ENCODE assay signal across 8 cellular contexts in genomic region chr17:5485270-5486205, GRCh38.
DNase-seq lines count a peak whose midpoint lies in the region; TF ChIP-seq lines count a peak whose summit lies in the region.

Gene DERL2 (minus strand): TSS chr17:5486178. CDS start chr17:5486161, 17 bp downstream.

- H3K36me3 ChIP-seq in stomach smooth muscle (ENCODE audit: control insufficient read depth in 2 of 2, insufficient read depth in 2 of 2, low read length in 2 of 2), result peaks cover 31 to 34% of the 10 kb centered on the region in 2 donors

- DNase-seq in NCI-H446 (lab: John Stamatoyannopoulos, UW) (peak; percentile 43 to 48), NCI-H446 treated with DMSO at 0.1 percent for 48 hours (lab: John Stamatoyannopoulos, UW) (no peak), HEK293T (ENCODE audit: extremely low spot score) (peak; percentile 27), NCI-H2227 treated with DMSO at 0.1 percent for 48 hours (lab: John Stamatoyannopoulos, UW) (peak; percentile 48), cerebellar cortex (ENCODE audit: low spot score) (peak; percentile 48), NCI-H345 treated with DMSO at 0.1 percent for 48 hours (lab: John Stamatoyannopoulos, UW; ENCODE audit: unreplicated experiment) (no peak)

- peak within 1 kb of the TSS; percentile 98 to 99 for H3K4me3 ChIP-seq in stomach smooth muscle (ENCODE audit: low read length in 2 of 2)

- POLR2A ChIA-PET in HEK293T (lab: Yijun Ruan, JAX), result interaction anchor here (0.6 to 5.1 kb wide), 22 partner anchors 10 to 1154 kb away, joined by 3 to 71 read pairs (median 6); partner anchors contain the start of genes C1QBP, DHX33 and NUP88

- no peaks in the 10 kb centered on the region for H3K9me3 ChIP-seq in stomach smooth muscle (ENCODE audit: control insufficient read depth in 2 of 2, low read length in 2 of 2)

- H3K27ac ChIP-seq in layer of hippocampus (ENCODE audit: low read depth, low read length) (peak within 1 kb of the TSS; percentile 99), stomach smooth muscle (ENCODE audit: low read length) (peak within 1 kb of the TSS; percentile 97)

- no peaks in the 10 kb centered on the region for H3K27me3 ChIP-seq in layer of hippocampus (ENCODE audit: control insufficient read depth, insufficient read depth, low read length)
- H3K27me3 ChIP-seq in stomach smooth muscle (ENCODE audit: control insufficient read depth in 1 of 2, insufficient read depth in 2 of 2, low read length in 2 of 2), result no peaks in the 10 kb centered on the region

- peaks cover 9% of the 10 kb centered on the region for H3K4me1 ChIP-seq in stomach smooth muscle (ENCODE audit: control insufficient read depth, insufficient read depth, low read length)

- CTCF ChIA-PET in HEK293T (lab: Yijun Ruan, JAX), result interaction anchor here (0.6 to 1.1 kb wide), 2 partner anchors 11 to 46 kb away, joined by 5 to 6 read pairs; partner anchors contain the start of gene C1QBP

- H3K9ac ChIP-seq in stomach smooth muscle (ENCODE audit: low read length in 2 of 2), result peak within 1 kb of the TSS; percentile 98

TF ChIP-seq in HEK293T, 16 proteins besides CTCF, POLR2A, EP300 and RAD21:
- TF ChIP-seq NFRKB (IDR thresholded peaks at IDR 0.05) (no peak), FOXK2 (IDR thresholded peaks at IDR 0.05) (no peak), LEF1 (IDR thresholded peaks at IDR 0.05; ENCODE audit: borderline replicate concordance) (no peak), SP1 (IDR thresholded peaks at IDR 0.05) (no peak), ARNT (IDR thresholded peaks at IDR 0.05) (no peak), FOXA1 (IDR thresholded peaks at IDR 0.05) (no peak), TARDBP (IDR thresholded peaks at IDR 0.05) (no peak), BHLHE40 (IDR thresholded peaks at IDR 0.05; ENCODE audit: borderline replicate concordance) (no peak), FOXM1 (IDR thresholded peaks at IDR 0.05; ENCODE audit: borderline replicate concordance) (no peak), HDGF (IDR thresholded peaks at IDR 0.05; ENCODE audit: borderline replicate concordance) (no peak), ELF4 (IDR thresholded peaks at IDR 0.05) (no peak)
TF ChIP-seq in HEK293T: peak in this region for 0.

Comparison
In these comparisons a context has a peak if more than half of its experiments do, and no peak if none do; other contexts are left out.
1. DNase-seq: peak in NCI-H446 (2 of 2), HEK293T (single experiment), NCI-H2227 treated with DMSO at 0.1 percent for 48 hours (single experiment) and cerebellar cortex (single experiment); none in NCI-H446 treated with DMSO at 0.1 percent for 48 hours (single experiment) and NCI-H345 treated with DMSO at 0.1 percent for 48 hours (single experiment).